ENCODE assay signal across 9 cellular contexts in genomic region chr3:105747056-105747455, GRCh38.
DNase-seq lines count a peak whose midpoint lies in the region; ATAC-seq, FAIRE-seq and TF ChIP-seq lines count a peak whose summit lies in the region.
"Had no signal": no experiment of that assay in that cellular context is flagged by ENCODE, and none has a peak within 500 bp of the region (broad histone marks: within the 10 kb centered on the region; RNA-seq: fewer than 3 reads in every experiment).

No MANE protein-coding gene starts in this region.

- SMC1A ChIA-PET in GM12878 (lab: Charles Lee; ENCODE audit: uncharacterized antibody, unreplicated experiment) = interaction anchor here (0.7 to 1.3 kb wide), 5 partner anchors 18 to 90 kb away, joined by 3 to 5 read pairs (median 3); no protein-coding TSS in a partner anchor

- ATAC-seq in HG02759 (IDR thresholded peaks at IDR 0.05; ENCODE audit: unreplicated experiment) (peak; percentile 28), GM12878 (peak; percentile 47), left colon (peak; percentile 52)

- H3K4me2 ChIP-seq in GM12878 (ENCODE audit: control insufficient read depth, insufficient read depth) = no peak overlapping the region

- FAIRE-seq in GM12878 (lab: Jason Lieb, UNC) (no peak), frontal cortex (lab: Jason Lieb, UNC) (no peak)

- no peaks in the 10 kb centered on the region; the same call in 2 of the 3 replicates for H3K9me3 ChIP-seq in GM12878 (replicated peaks; ENCODE audit: control insufficient read depth, insufficient read depth, low read length)

- no peak for TF ChIP-seq POLR2A in GM12878 (IDR thresholded peaks at IDR 0.05; ENCODE audit: low read depth, low read length)

- H3K9ac ChIP-seq in GM12878 (ENCODE audit: control insufficient read depth, insufficient read depth, low read length) = no peak overlapping the region

- H3K79me2 ChIP-seq in GM12878 (ENCODE audit: control insufficient read depth, insufficient read depth, low read length) = no peaks in the 10 kb centered on the region

- in situ Hi-C loops in GM12878 (cut with MboI) = no loop called here

- POLR2A ChIA-PET in GM12878 (lab: Charles Lee) = interaction anchor here (0.7 kb wide), 1 partner anchor 41 kb away, joined by 3 read pairs; no protein-coding TSS in a partner anchor

- intact Hi-C loops in GM12878 (cut with micrococcal nuclease; ENCODE audit: unreplicated experiment) (no loop called here), left colon (cut with DNase I, micrococcal nuclease) (no loop called here)

- no peak for TF ChIP-seq EP300 in GM12878 (IDR thresholded peaks at IDR 0.05; ENCODE audit: borderline replicate concordance in 1 of 2, control insufficient read depth in 1 of 2, low read depth in 2 of 2, low read length in 2 of 2)

- TSS peak; percentile 16 for BruUV-seq in GM12878 (replicated peaks; lab: Mats Ljungman, UMichigan)

- peak; percentile 45 for DNase-seq in A172 (ENCODE audit: low spot score)
- no peak for DNase-seq in GM12878 (ENCODE audit: low read depth, low spot score)
- DNase-seq in left colon = no peak
- no peak for DNase-seq in NCI-H2081 treated with DMSO at 0.1 percent for 48 hours (lab: John Stamatoyannopoulos, UW)
- no peak for DNase-seq in medulla oblongata (ENCODE audit: extremely low spot score)
- no peak for DNase-seq in frontal cortex (ENCODE audit: low spot score in 2 of 2)
- no peak for DNase-seq in NCI-H2171 (lab: John Stamatoyannopoulos, UW)
- DNase-seq: DND-41 had no signal

- peaks cover 0 to 12% of the 10 kb centered on the region in 2 experiments; a peak in 2 of 4 replicates for H3K36me3 ChIP-seq in GM12878 (ENCODE audit: control insufficient read depth in 2 of 2, insufficient read depth in 2 of 2, low read length in 1 of 2)

- WGBS in GM12878 (ENCODE audit: insufficient coverage, insufficient replicate concordance, low lambda C conversion rate, missing lambda C conversion rate) = 84% methylated on average over 3 of the region's 3 CpGs

- no peaks in the 10 kb centered on the region for H3K27me3 ChIP-seq in GM12878 (replicated peaks in 1 of 2; ENCODE audit: control insufficient read depth in 2 of 2, insufficient read depth in 2 of 2, low read length in 1 of 2)

- H3K27ac ChIP-seq in GM12878 (ENCODE audit: control insufficient read depth, insufficient read depth) = no peak overlapping the region

- no peak overlapping the region for H2AFZ ChIP-seq in GM12878 (ENCODE audit: control insufficient read depth, low read depth, low read length)

- CTCF ChIA-PET in GM12878 (lab: Yijun Ruan, JAX) = interaction anchor here (1.0 kb wide), 1 partner anchor 21 kb away, joined by 4 read pairs; no protein-coding TSS in a partner anchor

- H3K4me3 ChIP-seq in GM12878 = no peak overlapping the region

- no peaks in the 10 kb centered on the region for H4K20me1 ChIP-seq in GM12878 (ENCODE audit: control insufficient read depth, insufficient read depth)

- no peak for TF ChIP-seq CTCF in GM12878 (IDR thresholded peaks at IDR 0.05 in 2 of 3, conservative IDR thresholded peaks at IDR 0.05 in 1 of 3; ENCODE audit: control insufficient read depth in 2 of 3, extremely low read depth in 1 of 3, insufficient read depth in 1 of 3, low read depth in 3 of 3, low read length in 3 of 3)

- no peaks in the 10 kb centered on the region for H3K4me1 ChIP-seq in GM12878 (ENCODE audit: control insufficient read depth, insufficient read depth, low read length)

- no peak for TF ChIP-seq RAD21 in GM12878 (IDR thresholded peaks at IDR 0.05; ENCODE audit: insufficient read depth, low read depth, low read length)

- RAD21 ChIA-PET in GM12878 (lab: Charles Lee; ENCODE audit: unreplicated experiment) = interaction anchor here (1.2 to 1.3 kb wide), 2 partner anchors 23 to 90 kb away, joined by 3 read pairs; no protein-coding TSS in a partner anchor

TF ChIP-seq in GM12878, 131 proteins besides CTCF, POLR2A, EP300 and RAD21:
- TF ChIP-seq EZH2 (IDR thresholded peaks at IDR 0.05; ENCODE audit: borderline replicate concordance, control insufficient read depth, low read depth, low read length) (no peak), TAF1 (IDR thresholded peaks at IDR 0.05; ENCODE audit: borderline replicate concordance, low read depth, low read length) (no peak), TCF12 (IDR thresholded peaks at IDR 0.05; ENCODE audit: low read depth, low read length) (no peak), FOXM1 (IDR thresholded peaks at IDR 0.05; ENCODE audit: low read depth, low read length) (no peak), HCFC1 (IDR thresholded peaks at IDR 0.05; ENCODE audit: low read length) (no peak), STAT3 (IDR thresholded peaks at IDR 0.05; ENCODE audit: low read depth, low read length) (no peak), ELK1 (IDR thresholded peaks at IDR 0.05; ENCODE audit: low read depth, low read length) (no peak), PBX3 (IDR thresholded peaks at IDR 0.05; ENCODE audit: insufficient replicate concordance, low read depth, low read length) (no peak), BCL11A (IDR thresholded peaks at IDR 0.05; ENCODE audit: low read depth, low read length) (no peak), POU2F2 (IDR thresholded peaks at IDR 0.05; ENCODE audit: borderline replicate concordance, low read depth, low read length) (no peak)
